1 cellular context compared by ENCODE assay signal in the genomic region with DNA sequence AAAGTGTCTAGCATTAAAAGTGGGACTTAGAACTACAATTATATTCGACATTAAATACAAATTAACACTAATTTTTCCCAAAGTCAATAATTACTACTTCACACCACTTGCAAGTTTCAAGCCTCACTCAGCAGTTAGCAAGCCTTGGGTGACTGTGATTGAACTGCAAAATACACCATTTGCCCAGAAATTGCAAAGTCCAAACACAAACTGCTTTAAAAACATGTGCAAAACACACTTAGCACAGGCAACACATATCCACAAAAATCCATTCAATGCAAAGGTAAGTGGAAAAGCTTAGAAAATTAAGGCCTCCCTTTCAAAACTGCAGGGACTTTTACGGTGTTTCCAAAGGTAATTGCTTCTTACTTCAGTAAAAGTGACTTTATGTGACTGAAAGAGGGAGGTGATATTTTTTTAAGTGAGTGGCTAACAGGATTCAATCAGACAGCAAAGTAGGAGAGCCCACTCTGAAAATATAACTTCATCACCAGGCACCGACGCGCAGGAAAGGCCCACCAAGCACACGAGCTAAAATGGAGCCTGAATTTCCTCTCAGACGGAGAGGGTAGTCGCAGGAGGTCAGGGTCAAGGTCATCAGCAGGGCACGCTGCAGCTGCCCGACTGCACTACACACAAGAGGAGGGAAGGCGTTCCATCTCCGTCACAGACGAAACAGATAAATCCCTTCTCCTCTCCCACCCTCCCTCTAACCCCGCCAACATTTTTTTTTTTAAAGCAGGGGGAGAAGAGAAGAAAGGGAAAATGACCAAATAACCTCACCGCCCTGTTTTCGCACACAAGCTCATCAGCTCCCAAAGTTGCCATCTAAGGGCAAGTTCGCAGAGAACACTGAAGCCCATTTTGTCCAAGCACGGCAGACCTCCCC.
TF ChIP-seq lines count a peak whose summit lies in the region.

No MANE protein-coding gene starts in this region.

TF ChIP-seq in GM12878, 131 proteins besides CTCF, POLR2A, EP300 and RAD21 (continued from another document and continues in another):
- TF ChIP-seq, protein P1, sequence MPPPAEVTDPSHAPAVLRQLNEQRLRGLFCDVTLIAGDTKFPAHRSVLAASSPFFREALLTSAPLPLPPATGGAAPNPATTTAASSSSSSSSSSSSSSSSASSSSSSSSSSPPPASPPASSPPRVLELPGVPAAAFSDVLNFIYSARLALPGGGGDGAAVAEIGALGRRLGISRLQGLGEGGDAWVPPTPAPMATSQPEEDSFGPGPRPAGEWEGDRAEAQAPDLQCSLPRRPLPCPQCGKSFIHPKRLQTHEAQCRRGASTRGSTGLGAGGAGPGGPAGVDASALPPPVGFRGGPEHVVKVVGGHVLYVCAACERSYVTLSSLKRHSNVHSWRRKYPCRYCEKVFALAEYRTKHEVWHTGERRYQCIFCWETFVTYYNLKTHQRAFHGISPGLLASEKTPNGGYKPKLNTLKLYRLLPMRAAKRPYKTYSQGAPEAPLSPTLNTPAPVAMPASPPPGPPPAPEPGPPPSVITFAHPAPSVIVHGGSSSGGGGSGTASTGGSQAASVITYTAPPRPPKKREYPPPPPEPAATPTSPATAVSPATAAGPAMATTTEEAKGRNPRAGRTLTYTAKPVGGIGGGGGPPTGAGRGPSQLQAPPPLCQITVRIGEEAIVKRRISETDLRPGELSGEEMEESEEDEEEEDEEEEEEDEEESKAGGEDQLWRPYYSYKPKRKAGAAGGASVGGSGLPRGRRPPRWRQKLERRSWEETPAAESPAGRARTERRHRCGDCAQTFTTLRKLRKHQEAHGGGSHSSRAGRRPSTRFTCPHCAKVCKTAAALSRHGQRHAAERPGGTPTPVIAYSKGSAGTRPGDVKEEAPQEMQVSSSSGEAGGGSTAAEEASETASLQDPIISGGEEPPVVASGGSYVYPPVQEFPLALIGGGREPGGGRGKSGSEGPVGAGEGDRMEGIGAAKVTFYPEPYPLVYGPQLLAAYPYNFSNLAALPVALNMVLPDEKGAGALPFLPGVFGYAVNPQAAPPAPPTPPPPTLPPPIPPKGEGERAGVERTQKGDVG (CRISPR knock-in tag; IDR thresholded peaks at IDR 0.05), result no peak
- TF ChIP-seq CBX5 (IDR thresholded peaks at IDR 0.05; ENCODE audit: low read depth), result 0 out of 2 replicates have a peak, but pooled peaks have one; percentile 48
- TF ChIP-seq, protein P2, sequence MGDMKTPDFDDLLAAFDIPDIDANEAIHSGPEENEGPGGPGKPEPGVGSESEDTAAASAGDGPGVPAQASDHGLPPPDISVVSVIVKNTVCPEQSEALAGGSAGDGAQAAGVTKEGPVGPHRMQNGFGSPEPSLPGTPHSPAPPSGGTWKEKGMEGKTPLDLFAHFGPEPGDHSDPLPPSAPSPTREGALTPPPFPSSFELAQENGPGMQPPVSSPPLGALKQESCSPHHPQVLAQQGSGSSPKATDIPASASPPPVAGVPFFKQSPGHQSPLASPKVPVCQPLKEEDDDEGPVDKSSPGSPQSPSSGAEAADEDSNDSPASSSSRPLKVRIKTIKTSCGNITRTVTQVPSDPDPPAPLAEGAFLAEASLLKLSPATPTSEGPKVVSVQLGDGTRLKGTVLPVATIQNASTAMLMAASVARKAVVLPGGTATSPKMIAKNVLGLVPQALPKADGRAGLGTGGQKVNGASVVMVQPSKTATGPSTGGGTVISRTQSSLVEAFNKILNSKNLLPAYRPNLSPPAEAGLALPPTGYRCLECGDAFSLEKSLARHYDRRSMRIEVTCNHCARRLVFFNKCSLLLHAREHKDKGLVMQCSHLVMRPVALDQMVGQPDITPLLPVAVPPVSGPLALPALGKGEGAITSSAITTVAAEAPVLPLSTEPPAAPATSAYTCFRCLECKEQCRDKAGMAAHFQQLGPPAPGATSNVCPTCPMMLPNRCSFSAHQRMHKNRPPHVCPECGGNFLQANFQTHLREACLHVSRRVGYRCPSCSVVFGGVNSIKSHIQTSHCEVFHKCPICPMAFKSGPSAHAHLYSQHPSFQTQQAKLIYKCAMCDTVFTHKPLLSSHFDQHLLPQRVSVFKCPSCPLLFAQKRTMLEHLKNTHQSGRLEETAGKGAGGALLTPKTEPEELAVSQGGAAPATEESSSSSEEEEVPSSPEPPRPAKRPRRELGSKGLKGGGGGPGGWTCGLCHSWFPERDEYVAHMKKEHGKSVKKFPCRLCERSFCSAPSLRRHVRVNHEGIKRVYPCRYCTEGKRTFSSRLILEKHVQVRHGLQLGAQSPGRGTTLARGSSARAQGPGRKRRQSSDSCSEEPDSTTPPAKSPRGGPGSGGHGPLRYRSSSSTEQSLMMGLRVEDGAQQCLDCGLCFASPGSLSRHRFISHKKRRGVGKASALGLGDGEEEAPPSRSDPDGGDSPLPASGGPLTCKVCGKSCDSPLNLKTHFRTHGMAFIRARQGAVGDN (IDR thresholded peaks at IDR 0.05), result 0 out of 2 replicates have a peak, but pooled peaks have one; percentile 24
- no peak for TF ChIP-seq PAX8 (IDR thresholded peaks at IDR 0.05)
- TF ChIP-seq SMAD5 (IDR thresholded peaks at IDR 0.05; ENCODE audit: low read depth), result peak; percentile 53; the same call in 1 of the 2 replicates
- no peak for TF ChIP-seq MXI1 (IDR thresholded peaks at IDR 0.05; ENCODE audit: low read depth, low read length)
- no peak for TF ChIP-seq IRF4 (IDR thresholded peaks at IDR 0.05; ENCODE audit: low read depth, low read length)
- 0 out of 2 replicates have a peak, but pooled peaks have one; percentile 7 for TF ChIP-seq TCF12 (IDR thresholded peaks at IDR 0.05; ENCODE audit: low read depth, low read length)
- TF ChIP-seq NBN (IDR thresholded peaks at IDR 0.05), result peak; percentile 78
- TF ChIP-seq CBFB (IDR thresholded peaks at IDR 0.05; ENCODE audit: low read depth), result peak; percentile 49; the same call in 1 of the 2 replicates
- TF ChIP-seq, protein P3, sequence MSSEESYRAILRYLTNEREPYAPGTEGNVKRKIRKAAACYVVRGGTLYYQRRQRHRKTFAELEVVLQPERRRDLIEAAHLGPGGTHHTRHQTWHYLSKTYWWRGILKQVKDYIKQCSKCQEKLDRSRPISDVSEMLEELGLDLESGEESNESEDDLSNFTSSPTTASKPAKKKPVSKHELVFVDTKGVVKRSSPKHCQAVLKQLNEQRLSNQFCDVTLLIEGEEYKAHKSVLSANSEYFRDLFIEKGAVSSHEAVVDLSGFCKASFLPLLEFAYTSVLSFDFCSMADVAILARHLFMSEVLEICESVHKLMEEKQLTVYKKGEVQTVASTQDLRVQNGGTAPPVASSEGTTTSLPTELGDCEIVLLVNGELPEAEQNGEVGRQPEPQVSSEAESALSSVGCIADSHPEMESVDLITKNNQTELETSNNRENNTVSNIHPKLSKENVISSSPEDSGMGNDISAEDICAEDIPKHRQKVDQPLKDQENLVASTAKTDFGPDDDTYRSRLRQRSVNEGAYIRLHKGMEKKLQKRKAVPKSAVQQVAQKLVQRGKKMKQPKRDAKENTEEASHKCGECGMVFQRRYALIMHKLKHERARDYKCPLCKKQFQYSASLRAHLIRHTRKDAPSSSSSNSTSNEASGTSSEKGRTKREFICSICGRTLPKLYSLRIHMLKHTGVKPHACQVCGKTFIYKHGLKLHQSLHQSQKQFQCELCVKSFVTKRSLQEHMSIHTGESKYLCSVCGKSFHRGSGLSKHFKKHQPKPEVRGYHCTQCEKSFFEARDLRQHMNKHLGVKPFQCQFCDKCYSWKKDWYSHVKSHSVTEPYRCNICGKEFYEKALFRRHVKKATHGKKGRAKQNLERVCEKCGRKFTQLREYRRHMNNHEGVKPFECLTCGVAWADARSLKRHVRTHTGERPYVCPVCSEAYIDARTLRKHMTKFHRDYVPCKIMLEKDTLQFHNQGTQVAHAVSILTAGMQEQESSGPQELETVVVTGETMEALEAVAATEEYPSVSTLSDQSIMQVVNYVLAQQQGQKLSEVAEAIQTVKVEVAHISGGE (CRISPR knock-in tag; IDR thresholded peaks at IDR 0.05), result no peak
- peak; percentile 58; the same call in 1 of the 2 replicates for TF ChIP-seq NR2C1 (IDR thresholded peaks at IDR 0.05)
- no peak for TF ChIP-seq TCF3 (IDR thresholded peaks at IDR 0.05; ENCODE audit: borderline replicate concordance, insufficient read depth, low read depth, low read length)
- TF ChIP-seq NRF1 (conservative IDR thresholded peaks at IDR 0.05; ENCODE audit: low read depth, low read length), result no peak
- no peak for TF ChIP-seq SRF (IDR thresholded peaks at IDR 0.05; ENCODE audit: low read depth in 2 of 2, low read length in 2 of 2)
- TF ChIP-seq, protein P4, sequence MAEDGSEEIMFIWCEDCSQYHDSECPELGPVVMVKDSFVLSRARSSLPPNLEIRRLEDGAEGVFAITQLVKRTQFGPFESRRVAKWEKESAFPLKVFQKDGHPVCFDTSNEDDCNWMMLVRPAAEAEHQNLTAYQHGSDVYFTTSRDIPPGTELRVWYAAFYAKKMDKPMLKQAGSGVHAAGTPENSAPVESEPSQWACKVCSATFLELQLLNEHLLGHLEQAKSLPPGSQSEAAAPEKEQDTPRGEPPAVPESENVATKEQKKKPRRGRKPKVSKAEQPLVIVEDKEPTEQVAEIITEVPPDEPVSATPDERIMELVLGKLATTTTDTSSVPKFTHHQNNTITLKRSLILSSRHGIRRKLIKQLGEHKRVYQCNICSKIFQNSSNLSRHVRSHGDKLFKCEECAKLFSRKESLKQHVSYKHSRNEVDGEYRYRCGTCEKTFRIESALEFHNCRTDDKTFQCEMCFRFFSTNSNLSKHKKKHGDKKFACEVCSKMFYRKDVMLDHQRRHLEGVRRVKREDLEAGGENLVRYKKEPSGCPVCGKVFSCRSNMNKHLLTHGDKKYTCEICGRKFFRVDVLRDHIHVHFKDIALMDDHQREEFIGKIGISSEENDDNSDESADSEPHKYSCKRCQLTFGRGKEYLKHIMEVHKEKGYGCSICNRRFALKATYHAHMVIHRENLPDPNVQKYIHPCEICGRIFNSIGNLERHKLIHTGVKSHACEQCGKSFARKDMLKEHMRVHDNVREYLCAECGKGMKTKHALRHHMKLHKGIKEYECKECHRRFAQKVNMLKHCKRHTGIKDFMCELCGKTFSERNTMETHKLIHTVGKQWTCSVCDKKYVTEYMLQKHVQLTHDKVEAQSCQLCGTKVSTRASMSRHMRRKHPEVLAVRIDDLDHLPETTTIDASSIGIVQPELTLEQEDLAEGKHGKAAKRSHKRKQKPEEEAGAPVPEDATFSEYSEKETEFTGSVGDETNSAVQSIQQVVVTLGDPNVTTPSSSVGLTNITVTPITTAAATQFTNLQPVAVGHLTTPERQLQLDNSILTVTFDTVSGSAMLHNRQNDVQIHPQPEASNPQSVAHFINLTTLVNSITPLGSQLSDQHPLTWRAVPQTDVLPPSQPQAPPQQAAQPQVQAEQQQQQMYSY (CRISPR knock-in tag; IDR thresholded peaks at IDR 0.05), result no peak
- TF ChIP-seq ESRRA (IDR thresholded peaks at IDR 0.05; ENCODE audit: low read length), result peak; percentile 99
- TF ChIP-seq JUND (IDR thresholded peaks at IDR 0.05; ENCODE audit: low read depth, low read length), result no peak
- TF ChIP-seq, protein P5, sequence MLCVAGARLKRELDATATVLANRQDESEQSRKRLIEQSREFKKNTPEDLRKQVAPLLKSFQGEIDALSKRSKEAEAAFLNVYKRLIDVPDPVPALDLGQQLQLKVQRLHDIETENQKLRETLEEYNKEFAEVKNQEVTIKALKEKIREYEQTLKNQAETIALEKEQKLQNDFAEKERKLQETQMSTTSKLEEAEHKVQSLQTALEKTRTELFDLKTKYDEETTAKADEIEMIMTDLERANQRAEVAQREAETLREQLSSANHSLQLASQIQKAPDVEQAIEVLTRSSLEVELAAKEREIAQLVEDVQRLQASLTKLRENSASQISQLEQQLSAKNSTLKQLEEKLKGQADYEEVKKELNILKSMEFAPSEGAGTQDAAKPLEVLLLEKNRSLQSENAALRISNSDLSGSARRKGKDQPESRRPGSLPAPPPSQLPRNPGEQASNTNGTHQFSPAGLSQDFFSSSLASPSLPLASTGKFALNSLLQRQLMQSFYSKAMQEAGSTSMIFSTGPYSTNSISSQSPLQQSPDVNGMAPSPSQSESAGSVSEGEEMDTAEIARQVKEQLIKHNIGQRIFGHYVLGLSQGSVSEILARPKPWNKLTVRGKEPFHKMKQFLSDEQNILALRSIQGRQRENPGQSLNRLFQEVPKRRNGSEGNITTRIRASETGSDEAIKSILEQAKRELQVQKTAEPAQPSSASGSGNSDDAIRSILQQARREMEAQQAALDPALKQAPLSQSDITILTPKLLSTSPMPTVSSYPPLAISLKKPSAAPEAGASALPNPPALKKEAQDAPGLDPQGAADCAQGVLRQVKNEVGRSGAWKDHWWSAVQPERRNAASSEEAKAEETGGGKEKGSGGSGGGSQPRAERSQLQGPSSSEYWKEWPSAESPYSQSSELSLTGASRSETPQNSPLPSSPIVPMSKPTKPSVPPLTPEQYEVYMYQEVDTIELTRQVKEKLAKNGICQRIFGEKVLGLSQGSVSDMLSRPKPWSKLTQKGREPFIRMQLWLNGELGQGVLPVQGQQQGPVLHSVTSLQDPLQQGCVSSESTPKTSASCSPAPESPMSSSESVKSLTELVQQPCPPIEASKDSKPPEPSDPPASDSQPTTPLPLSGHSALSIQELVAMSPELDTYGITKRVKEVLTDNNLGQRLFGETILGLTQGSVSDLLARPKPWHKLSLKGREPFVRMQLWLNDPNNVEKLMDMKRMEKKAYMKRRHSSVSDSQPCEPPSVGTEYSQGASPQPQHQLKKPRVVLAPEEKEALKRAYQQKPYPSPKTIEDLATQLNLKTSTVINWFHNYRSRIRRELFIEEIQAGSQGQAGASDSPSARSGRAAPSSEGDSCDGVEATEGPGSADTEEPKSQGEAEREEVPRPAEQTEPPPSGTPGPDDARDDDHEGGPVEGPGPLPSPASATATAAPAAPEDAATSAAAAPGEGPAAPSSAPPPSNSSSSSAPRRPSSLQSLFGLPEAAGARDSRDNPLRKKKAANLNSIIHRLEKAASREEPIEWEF (IDR thresholded peaks at IDR 0.05; ENCODE audit: insufficient replicate concordance, low read depth, low read length), result no peak
- 0 out of 2 replicates have a peak, but pooled peaks have one; percentile 42 for TF ChIP-seq HDGF (IDR thresholded peaks at IDR 0.05)
- TF ChIP-seq, protein P6, sequence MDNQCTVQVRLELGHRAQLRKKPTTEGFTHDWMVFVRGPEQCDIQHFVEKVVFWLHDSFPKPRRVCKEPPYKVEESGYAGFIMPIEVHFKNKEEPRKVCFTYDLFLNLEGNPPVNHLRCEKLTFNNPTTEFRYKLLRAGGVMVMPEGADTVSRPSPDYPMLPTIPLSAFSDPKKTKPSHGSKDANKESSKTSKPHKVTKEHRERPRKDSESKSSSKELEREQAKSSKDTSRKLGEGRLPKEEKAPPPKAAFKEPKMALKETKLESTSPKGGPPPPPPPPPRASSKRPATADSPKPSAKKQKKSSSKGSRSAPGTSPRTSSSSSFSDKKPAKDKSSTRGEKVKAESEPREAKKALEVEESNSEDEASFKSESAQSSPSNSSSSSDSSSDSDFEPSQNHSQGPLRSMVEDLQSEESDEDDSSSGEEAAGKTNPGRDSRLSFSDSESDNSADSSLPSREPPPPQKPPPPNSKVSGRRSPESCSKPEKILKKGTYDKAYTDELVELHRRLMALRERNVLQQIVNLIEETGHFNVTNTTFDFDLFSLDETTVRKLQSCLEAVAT (IDR thresholded peaks at IDR 0.05), result peak; percentile 72; the same call in 1 of the 2 replicates
- TF ChIP-seq, protein P7, sequence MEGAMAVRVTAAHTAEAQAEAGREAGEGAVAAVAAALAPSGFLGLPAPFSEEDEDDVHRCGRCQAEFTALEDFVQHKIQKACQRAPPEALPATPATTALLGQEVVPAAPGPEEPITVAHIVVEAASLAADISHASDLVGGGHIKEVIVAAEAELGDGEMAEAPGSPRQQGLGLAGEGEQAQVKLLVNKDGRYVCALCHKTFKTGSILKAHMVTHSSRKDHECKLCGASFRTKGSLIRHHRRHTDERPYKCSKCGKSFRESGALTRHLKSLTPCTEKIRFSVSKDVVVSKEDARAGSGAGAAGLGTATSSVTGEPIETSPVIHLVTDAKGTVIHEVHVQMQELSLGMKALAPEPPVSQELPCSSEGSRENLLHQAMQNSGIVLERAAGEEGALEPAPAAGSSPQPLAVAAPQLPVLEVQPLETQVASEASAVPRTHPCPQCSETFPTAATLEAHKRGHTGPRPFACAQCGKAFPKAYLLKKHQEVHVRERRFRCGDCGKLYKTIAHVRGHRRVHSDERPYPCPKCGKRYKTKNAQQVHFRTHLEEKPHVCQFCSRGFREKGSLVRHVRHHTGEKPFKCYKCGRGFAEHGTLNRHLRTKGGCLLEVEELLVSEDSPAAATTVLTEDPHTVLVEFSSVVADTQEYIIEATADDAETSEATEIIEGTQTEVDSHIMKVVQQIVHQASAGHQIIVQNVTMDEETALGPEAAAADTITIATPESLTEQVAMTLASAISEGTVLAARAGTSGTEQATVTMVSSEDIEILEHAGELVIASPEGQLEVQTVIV (IDR thresholded peaks at IDR 0.05; ENCODE audit: borderline replicate concordance, partially characterized antibody), result no peak
